ENCODE assay signal across 20 cellular contexts in the genomic region with DNA sequence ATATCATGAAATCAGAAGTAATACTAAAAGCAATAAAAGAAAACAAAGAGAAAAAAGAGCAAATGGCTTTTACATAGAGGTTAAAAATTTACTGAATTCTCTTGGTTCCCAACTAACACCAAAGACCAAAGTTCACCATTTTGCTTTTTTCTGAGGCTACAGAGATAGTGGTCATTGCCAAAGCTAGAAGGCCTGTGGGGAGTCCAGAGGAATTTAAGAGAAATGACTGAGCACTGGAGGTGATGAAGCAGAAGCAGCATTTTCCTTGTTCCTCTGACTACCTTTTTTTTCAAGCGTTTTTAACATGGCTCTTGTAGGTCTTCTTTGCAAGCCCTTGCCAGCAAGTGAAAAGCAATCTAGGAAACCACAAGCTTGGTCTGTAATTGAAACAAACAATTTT. TPM values are rescaled to one million over a fixed set of nuclear protein-coding genes. Genes with fewer than 3 reads are reported as not detected.
DNase-seq lines count a peak whose midpoint lies in the region; ATAC-seq, FAIRE-seq and TF ChIP-seq lines count a peak whose summit lies in the region.
"Had no signal": no experiment of that assay in that cellular context is flagged by ENCODE, and none has a peak within 500 bp of the region (broad histone marks: within the 10 kb centered on the region; RNA-seq: fewer than 3 reads in every experiment).

No MANE protein-coding gene starts in this region.

- H3K4me2 ChIP-seq in keratinocyte (ENCODE audit: control insufficient read depth, extremely low read depth, insufficient read depth, low read depth, low read length) = no peak overlapping the region
- H3K4me2 ChIP-seq: A549 had no signal

- no peak for TF ChIP-seq EP300 in upper lobe of left lung (IDR thresholded peaks at IDR 0.05)

- H3K36me3 ChIP-seq in keratinocyte (ENCODE audit: control insufficient read depth in 2 of 2, extremely low read depth in 1 of 2, insufficient read depth in 2 of 2, low read length in 2 of 2) = no peaks in the 10 kb centered on the region
- no peaks in the 10 kb centered on the region for H3K36me3 ChIP-seq in right lobe of liver
- H3K36me3 ChIP-seq in upper lobe of left lung = no peaks in the 10 kb centered on the region

- peaks cover 31 to 35% of the 10 kb centered on the region in 2 donors for H3K4me1 Mint-ChIP-seq in natural killer cell
- H3K4me1 Mint-ChIP-seq in natural killer cell treated with Interleukin-12 subunit alpha and Interleukin-12 subunit beta and Interleukin-15 and Interleukin-18, amount 100 ng/mL, for 72 hours (ENCODE audit: low read depth in 2 of 2) = peaks cover 17 to 23% of the 10 kb centered on the region in 2 donors

- H3K27me3 ChIP-seq in keratinocyte (ENCODE audit: control insufficient read depth, extremely low read depth, insufficient read depth, low read length) = no peaks in the 10 kb centered on the region
- no peaks in the 10 kb centered on the region for H3K27me3 ChIP-seq in right lobe of liver
- no peaks in the 10 kb centered on the region for H3K27me3 ChIP-seq in upper lobe of left lung

- intact Hi-C loops in natural killer cell (cut with micrococcal nuclease) = no loop called here
- intact Hi-C loops in right lobe of liver (cut with DNase I) = no loop called here

- DNase-seq in natural killer cell = no peak
- no peak for DNase-seq in natural killer cell treated with Interleukin-12 subunit alpha and Interleukin-12 subunit beta and Interleukin-15 and Interleukin-18, amount 100 ng/mL, for 72 hours (ENCODE audit: low spot score)
- no peak for DNase-seq in keratinocyte (ENCODE audit: low read depth, low spot score)
- DNase-seq in right lobe of liver = no peak
- no peak for DNase-seq in upper lobe of left lung
- no peak for DNase-seq in NCI-H2029 (lab: John Stamatoyannopoulos, UW)
- DNase-seq: AML-193; Caco-2; CD4-positive, alpha-beta T cell; GM23248; H7; HFFc6 had no signal

- H3K27me3 Mint-ChIP-seq in natural killer cell (ENCODE audit: low read depth in 2 of 2) = no peaks in the 10 kb centered on the region
- H3K27me3 Mint-ChIP-seq in natural killer cell treated with Interleukin-12 subunit alpha and Interleukin-12 subunit beta and Interleukin-15 and Interleukin-18, amount 100 ng/mL, for 72 hours = peaks cover 0 to 2% of the 10 kb centered on the region in 2 donors

- no peaks in the 10 kb centered on the region for H3K9me1 ChIP-seq in keratinocyte (ENCODE audit: control insufficient read depth, extremely low read depth, insufficient read depth, low read length)

- H3K27ac Mint-ChIP-seq in natural killer cell = peak overlapping the region; percentile 45 to 56
- no peak overlapping the region for H3K27ac Mint-ChIP-seq in natural killer cell treated with Interleukin-12 subunit alpha and Interleukin-12 subunit beta and Interleukin-15 and Interleukin-18, amount 100 ng/mL, for 72 hours
- H3K27ac Mint-ChIP-seq: CD4-positive, alpha-beta T cell; HFFc6 had no signal

- TF ChIP-seq POLR2A in right lobe of liver (IDR thresholded peaks at IDR 0.05) (no peak), upper lobe of left lung (IDR thresholded peaks at IDR 0.05) (no peak)

- H3K4me3 ChIP-seq in keratinocyte (ENCODE audit: control insufficient read depth in 2 of 3, extremely low read depth in 1 of 3, insufficient read depth in 2 of 3, low read depth in 1 of 3, low read length in 3 of 3) = no peak overlapping the region
- H3K4me3 ChIP-seq in right lobe of liver = no peak overlapping the region
- H3K4me3 ChIP-seq in upper lobe of left lung = no peak overlapping the region
- H3K4me3 ChIP-seq: A549, GM23248 had no signal

- H3K36me3 Mint-ChIP-seq in natural killer cell = peaks cover 6% of the 10 kb centered on the region
- no peaks in the 10 kb centered on the region for H3K36me3 Mint-ChIP-seq in natural killer cell treated with Interleukin-12 subunit alpha and Interleukin-12 subunit beta and Interleukin-15 and Interleukin-18, amount 100 ng/mL, for 72 hours

- no peak overlapping the region for H2AFZ ChIP-seq in keratinocyte (ENCODE audit: control insufficient read depth, low read length)
- H2AFZ ChIP-seq: GM23248 had no signal

- peaks cover 0 to 5% of the 10 kb centered on the region in 2 donors for H3K9me3 Mint-ChIP-seq in natural killer cell
- H3K9me3 Mint-ChIP-seq in natural killer cell treated with Interleukin-12 subunit alpha and Interleukin-12 subunit beta and Interleukin-15 and Interleukin-18, amount 100 ng/mL, for 72 hours = no peaks in the 10 kb centered on the region
- H3K9me3 Mint-ChIP-seq: CD4-positive, alpha-beta T cell; HFFc6 had no signal

- dilution Hi-C loops in keratinocyte (cut with MboI; ENCODE audit: extremely low pct_ligation_motif_present, low sequenced_read_pairs) = loop anchor here (25.0 kb wide), 1 partner anchor 123 kb away; no protein-coding TSS in a partner anchor

- H3K79me2 ChIP-seq in keratinocyte (ENCODE audit: control insufficient read depth, insufficient read depth, low read length) = no peaks in the 10 kb centered on the region

- H4K20me1 ChIP-seq in keratinocyte (ENCODE audit: control insufficient read depth, extremely low read depth, insufficient read depth, low read length) = no peaks in the 10 kb centered on the region

- ATAC-seq in natural killer cell (peak in 1 of 3 donors; percentile 30), right lobe of liver (peak in 3 of 4 donors; percentile 71 to 74 (median 73)), upper lobe of left lung (ENCODE audit: low FRiP score in 2 of 2) (no peak), HG02588 (IDR thresholded peaks at IDR 0.05; ENCODE audit: unreplicated experiment) (no peak)
- no peak for ATAC-seq in natural killer cell treated with Interleukin-12 subunit alpha and Interleukin-12 subunit beta and Interleukin-15 and Interleukin-18, amount 100 ng/mL, for 72 hours
- ATAC-seq: A549, HCT116 had no signal

- no peaks in the 10 kb centered on the region for H3K9me3 ChIP-seq in keratinocyte (ENCODE audit: control insufficient read depth, low read depth, low read length)
- H3K9me3 ChIP-seq in right lobe of liver = no peaks in the 10 kb centered on the region
- H3K9me3 ChIP-seq in upper lobe of left lung = no peaks in the 10 kb centered on the region
- H3K9me3 ChIP-seq: A549, Caco-2 had no signal

- H3K4me1 ChIP-seq in keratinocyte (ENCODE audit: control insufficient read depth, extremely low read depth, insufficient read depth, low read length) = peaks cover 33% of the 10 kb centered on the region
- peaks cover 0 to 6% (median 0%) of the 10 kb centered on the region in 4 donors for H3K4me1 ChIP-seq in right lobe of liver
- H3K4me1 ChIP-seq in upper lobe of left lung = peaks cover 0 to 4% (median 0%) of the 10 kb centered on the region in 4 donors

- H3K9ac ChIP-seq in keratinocyte (ENCODE audit: control insufficient read depth, extremely low read depth, insufficient read depth, low read length) = no peak overlapping the region
- H3K9ac ChIP-seq: GM23248 had no signal

- peak overlapping the region; percentile 11 for H3K4me3 Mint-ChIP-seq in natural killer cell
- no peak overlapping the region for H3K4me3 Mint-ChIP-seq in natural killer cell treated with Interleukin-12 subunit alpha and Interleukin-12 subunit beta and Interleukin-15 and Interleukin-18, amount 100 ng/mL, for 72 hours
- H3K4me3 Mint-ChIP-seq: CD4-positive, alpha-beta T cell; HFFc6 had no signal

- WGBS in right lobe of liver (ENCODE audit: insufficient coverage, low coverage, low lambda C conversion rate, missing lambda C conversion rate) = 85% methylated on average over 1 of the region's 1 CpG
- 79 to 89% methylated on average over 1 of the region's 1 CpG for WGBS in upper lobe of left lung, 2 donors

- FAIRE-seq in keratinocyte (lab: Jason Lieb, UNC) = peak; percentile 13
- FAIRE-seq: A549, D721Med, G401.6, GM12891 had no signal

- TF ChIP-seq CTCF in natural killer cell (IDR thresholded peaks at IDR 0.05) = no peak
- TF ChIP-seq CTCF in keratinocyte (optimal IDR thresholded peaks at IDR 0.05 in 1 of 3, IDR thresholded peaks at IDR 0.05 in 1 of 3, conservative IDR thresholded peaks at IDR 0.05 in 1 of 3; ENCODE audit: extremely low read depth in 1 of 3, insufficient read depth in 2 of 3, low read length in 3 of 3) = no peak
- TF ChIP-seq CTCF in right lobe of liver (IDR thresholded peaks at IDR 0.05) = no peak
- no peak for TF ChIP-seq CTCF in upper lobe of left lung (IDR thresholded peaks at IDR 0.05)

- H3K27ac ChIP-seq in keratinocyte (ENCODE audit: control insufficient read depth, insufficient read depth, low read length) (no peak overlapping the region), right lobe of liver (no peak overlapping the region), upper lobe of left lung (no peak overlapping the region)
- H3K27ac ChIP-seq: 22Rv1, A549, C4-2B, GM23248 had no signal

RNA-seq across cellular contexts. Expression of a gene that starts 58.2 kb away (rescaled TPM):
- total RNA-seq in natural killer cell (10 to 100 TPM; 27.1 to 43.3 (median 38.3) TPM), right lobe of liver (100 to 1,000 TPM in 1 of 6 experiments, 10 to 100 TPM in 5; 10.7 to 253 (median 64.6) TPM), upper lobe of left lung (100 to 1,000 TPM; 405 to 497 (median 457) TPM)
- under 1 TPM; 0.31 to 0.38 TPM for total RNA-seq in natural killer cell treated with Interleukin-12 subunit alpha and Interleukin-12 subunit beta and Interleukin-15 and Interleukin-18, amount 100 ng/mL, for 72 hours
- polyA plus RNA-seq in keratinocyte = 585 to 1,976 TPM (median 789 TPM) in 3 replicates
- 224 TPM for polyA plus RNA-seq in keratinocyte (2011; ENCODE audit: low read depth)
- 250 and 267 TPM in 2 replicates for polyA plus RNA-seq in keratinocyte (2011; cell fraction: cytosol; rRNA removed)
- polyA plus RNA-seq in keratinocyte (2011; cell fraction: nucleus; rRNA removed) = 2,729 and 2,799 TPM in 2 replicates
- 152 and 2,223 TPM in 2 replicates for polyA plus RNA-seq in keratinocyte (2012; ENCODE audit: low replicate concordance)
- polyA minus RNA-seq in keratinocyte = 2,799 to 14,102 TPM (median 5,100 TPM) in 3 replicates
- polyA minus RNA-seq in keratinocyte (2011; cell fraction: cytosol; rRNA and poly(A)+ RNA removed) = 2,733 TPM
- 7,793 and 10,292 TPM in 2 replicates for polyA minus RNA-seq in keratinocyte (2011; cell fraction: nucleus; rRNA and poly(A)+ RNA removed)

Comparison
In these comparisons a context has a peak if more than half of its experiments do, and no peak if none do; other contexts are left out.
1. H3K27ac Mint-ChIP-seq: peak in natural killer cell (2 of 2); none in natural killer cell treated with Interleukin-12 subunit alpha and Interleukin-12 subunit beta and Interleukin-15 and Interleukin-18, amount 100 ng/mL, for 72 hours (0 of 2).
2. RNA of a gene that starts 58.2 kb away (total RNA-seq): 405 to 497 TPM in upper lobe of left lung, 10.7 to 253 TPM in right lobe of liver and 27.1 to 43.3 TPM in natural killer cell; 0.31 to 0.38 TPM in natural killer cell treated with Interleukin-12 subunit alpha and Interleukin-12 subunit beta and Interleukin-15 and Interleukin-18, amount 100 ng/mL, for 72 hours; every median in the first group is over 4 times any median in the second.
3. ATAC-seq: peak in right lobe of liver (3 of 4); none in natural killer cell treated with Interleukin-12 subunit alpha and Interleukin-12 subunit beta and Interleukin-15 and Interleukin-18, amount 100 ng/mL, for 72 hours (0 of 2), upper lobe of left lung (0 of 2) and HG02588 (single experiment).